Comparison of ENCODE assay signal across 18 cellular contexts in the genomic region with DNA sequence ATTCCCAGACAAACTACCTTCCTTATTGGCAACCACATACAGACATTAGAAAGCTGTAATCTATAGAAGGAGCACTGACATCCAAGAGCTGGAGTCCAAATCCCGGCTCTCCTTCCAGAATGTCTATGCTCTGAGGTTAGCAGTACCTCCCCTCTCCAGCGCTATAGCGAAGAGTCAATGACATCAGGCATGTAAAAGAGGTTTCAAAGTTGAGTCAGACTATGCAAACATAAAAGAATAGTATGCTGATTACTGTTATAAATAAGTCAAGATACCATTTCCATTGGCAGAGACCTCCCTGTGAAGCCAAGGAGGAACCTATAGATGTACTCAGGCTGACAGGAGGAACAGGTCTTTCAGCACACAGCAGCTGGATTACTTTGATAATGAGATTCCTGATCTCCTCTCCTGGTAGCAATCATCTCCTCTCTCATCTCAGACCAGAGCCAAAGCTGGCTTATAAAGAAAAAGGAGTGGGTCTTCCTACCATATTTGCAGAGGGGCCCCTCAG.
"Had no signal": no experiment of that assay in that cellular context is flagged by ENCODE, and none has a peak within 500 bp of the region (broad histone marks: within the 10 kb centered on the region; RNA-seq: fewer than 3 reads in every experiment).

No MANE protein-coding gene starts in this region.

- H3K27ac ChIP-seq: cardiac muscle cell, pancreas, WERI-Rb-1 had no signal

- H3K4me1 ChIP-seq: pancreas had no signal

- DNase-seq: activated CD4-positive, alpha-beta T cell treated with anti-CD3 and anti-CD28 coated beads for 4 hours; activated CD4-positive, alpha-beta T cell treated with anti-CD3 and anti-CD28 coated beads, Interleukin-2, amount 50 U/mL, for 48 hours; activated naive CD8-positive, alpha-beta T cell treated with anti-CD3 and anti-CD28 coated beads for 36 hours; amniotic stem cell; erythroblast; foreskin fibroblast; left colon; mesenchymal stem cell; mucosa of descending colon; nephron progenitor cell; pancreas; right cardiac atrium; stimulated activated CD4-positive, alpha-beta T cell treated with anti-CD3 and anti-CD28 coated beads, Interleukin-12 subunit alpha, Interleukin-12 subunit beta, amount 100 ng/mL, for 4 hours; stimulated activated CD4-positive, alpha-beta T cell treated with anti-CD3 and anti-CD28 coated beads, Interleukin-4, amount 100 ng/mL, for 4 hours; WERI-Rb-1 had no signal

- H3K9me3 ChIP-seq: mucosa of descending colon, pancreas, tibial nerve had no signal

- H3K27ac Mint-ChIP-seq: activated naive CD8-positive, alpha-beta T cell treated with anti-CD3 and anti-CD28 coated beads for 36 hours; nephron progenitor cell; stimulated activated naive CD8-positive, alpha-beta T cell treated with anti-CD3 and anti-CD28 coated beads, Interleukin-15, Interleukin-2, amounts not matched to agents 100 ng/mL and 50 ng/mL, for 24 hours had no signal

- ATAC-seq: left colon, mucosa of descending colon, pancreas, right cardiac atrium had no signal

- H3K9me3 Mint-ChIP-seq: activated naive CD8-positive, alpha-beta T cell treated with anti-CD3 and anti-CD28 coated beads for 36 hours; nephron progenitor cell; stimulated activated naive CD8-positive, alpha-beta T cell treated with anti-CD3 and anti-CD28 coated beads, Interleukin-15, Interleukin-2, amounts not matched to agents 100 ng/mL and 50 ng/mL, for 24 hours had no signal

- H3K27me3 Mint-ChIP-seq: activated naive CD8-positive, alpha-beta T cell treated with anti-CD3 and anti-CD28 coated beads for 36 hours; stimulated activated naive CD8-positive, alpha-beta T cell treated with anti-CD3 and anti-CD28 coated beads, Interleukin-15, Interleukin-2, amounts not matched to agents 100 ng/mL and 50 ng/mL, for 24 hours had no signal

- H3K27me3 ChIP-seq: cardiac muscle cell, pancreas, tibial nerve had no signal

- H3K36me3 ChIP-seq: cardiac muscle cell, pancreas, tibial nerve, WERI-Rb-1 had no signal

- H3K4me3 Mint-ChIP-seq: activated naive CD8-positive, alpha-beta T cell treated with anti-CD3 and anti-CD28 coated beads for 36 hours; nephron progenitor cell; stimulated activated naive CD8-positive, alpha-beta T cell treated with anti-CD3 and anti-CD28 coated beads, Interleukin-15, Interleukin-2, amounts not matched to agents 100 ng/mL and 50 ng/mL, for 24 hours had no signal

- H3K4me3 ChIP-seq: cardiac muscle cell, mucosa of descending colon, pancreas, tibial nerve had no signal
